In genomic region chr3:69541823-69542264, GRCh38 we compare ENCODE assay signal across 9 cellular contexts.
DNase-seq lines count a peak whose midpoint lies in the region; ATAC-seq, FAIRE-seq and TF ChIP-seq lines count a peak whose summit lies in the region.
"Had no signal": no experiment of that assay in that cellular context is flagged by ENCODE, and none has a peak within 500 bp of the region (broad histone marks: within the 10 kb centered on the region; RNA-seq: fewer than 3 reads in every experiment).

No MANE protein-coding gene starts in this region.

- FAIRE-seq in pancreas (lab: Jason Lieb, UNC) = no peak

- no peaks in the 10 kb centered on the region for H3K36me3 Mint-ChIP-seq in glutamatergic neuron (ENCODE audit: unreplicated experiment)

- H3K27ac Mint-ChIP-seq in glutamatergic neuron (ENCODE audit: unreplicated experiment) = no peak overlapping the region

- H3K9me3 Mint-ChIP-seq in glutamatergic neuron (ENCODE audit: unreplicated experiment) = no peaks in the 10 kb centered on the region

- no peak for TF ChIP-seq CTCF in RWPE2 (IDR thresholded peaks at IDR 0.05; ENCODE audit: poor library complexity, severe bottlenecking)
- TF ChIP-seq CTCF in glutamatergic neuron (IDR thresholded peaks at IDR 0.05; ENCODE audit: partially characterized antibody, unreplicated experiment) = no peak
- no peak for TF ChIP-seq CTCF in pancreas (IDR thresholded peaks at IDR 0.05)

- H3K27me3 Mint-ChIP-seq in glutamatergic neuron (ENCODE audit: unreplicated experiment) = peaks cover 11% of the 10 kb centered on the region

- peak overlapping the region; percentile 89 for H3K4me3 Mint-ChIP-seq in glutamatergic neuron (ENCODE audit: unreplicated experiment)

- H3K27ac ChIP-seq in RWPE2 (ENCODE audit: poor library complexity, severe bottlenecking) (peak overlapping the region; percentile 97), pancreas (no peak overlapping the region)

- H3K4me3 ChIP-seq in RWPE2 (ENCODE audit: severe bottlenecking) = peak overlapping the region; percentile 81
- peak overlapping the region; percentile 8 to 35 (median 18) for H3K4me3 ChIP-seq in pancreas

- no peaks in the 10 kb centered on the region for H3K9me3 ChIP-seq in RWPE2 (ENCODE audit: severe bottlenecking)
- no peaks in the 10 kb centered on the region for H3K9me3 ChIP-seq in pancreas

- H3K27me3 ChIP-seq in RWPE2 (ENCODE audit: insufficient read depth, poor library complexity, severe bottlenecking) = no peaks in the 10 kb centered on the region
- no peaks in the 10 kb centered on the region for H3K27me3 ChIP-seq in pancreas

- intact Hi-C loops in pancreas (cut with DNase I) = no loop called here

- peak; percentile 46 for DNase-seq in ELF-1 (ENCODE audit: low read depth, low spot score)
- peak; percentile 66 for DNase-seq in RWPE2 (ENCODE audit: low spot score)
- peak; percentile 32 for DNase-seq in glutamatergic neuron
- DNase-seq in pancreas = peak in 2 of 6 donors; percentile 23 to 61
- no peak for DNase-seq in NCI-H1105 (lab: John Stamatoyannopoulos, UW)
- no peak for DNase-seq in pons (ENCODE audit: low spot score)
- DNase-seq in NCI-H82 (lab: John Stamatoyannopoulos, UW) = no peak
- DNase-seq: NCI-H2107 had no signal

- H3K4me1 Mint-ChIP-seq in glutamatergic neuron (ENCODE audit: low read depth, unreplicated experiment) = peaks cover 2% of the 10 kb centered on the region

- WGBS in pancreas, 2 donors = 1% methylated on average over 45 to 48 of the region's 48 CpGs

- ATAC-seq in RWPE2 (ENCODE audit: low read depth) = peak; percentile 13; the same call in 2 of the 3 replicates
- ATAC-seq in pancreas = peak in 2 of 4 donors; percentile 26 to 53
- ATAC-seq in HG03097 (IDR thresholded peaks at IDR 0.05; ENCODE audit: low FRiP score, unreplicated experiment) = no peak

- H3K4me1 ChIP-seq in RWPE2 (ENCODE audit: insufficient read depth, poor library complexity, severe bottlenecking) = peaks cover 8% of the 10 kb centered on the region
- H3K4me1 ChIP-seq in pancreas = no peaks in the 10 kb centered on the region

- H3K36me3 ChIP-seq in RWPE2 (ENCODE audit: low read depth) (peaks cover 9% of the 10 kb centered on the region; the same call in 1 of the 2 replicates), pancreas (no peaks in the 10 kb centered on the region)

Comparison
In these comparisons a context has a peak if more than half of its experiments do, and no peak if none do; other contexts are left out.
1. DNase-seq: peak in ELF-1 (single experiment), RWPE2 (single experiment) and glutamatergic neuron (single experiment); none in NCI-H1105 (single experiment), pons (single experiment) and NCI-H82 (single experiment).